Comparison of ENCODE assay signal across 7 cellular contexts in genomic region chr1:203557958-203558760, GRCh38.
A peak's percentile ranks its signal among the peaks of the same experiment; 100 is the strongest.
DNase-seq lines count a peak whose midpoint lies in the region; ATAC-seq and TF ChIP-seq lines count a peak whose summit lies in the region.

No MANE protein-coding gene starts in this region.

- no peak overlapping the region for H3K4me3 ChIP-seq in HUES6 (ENCODE audit: low read depth, low read length)
- H3K4me3 ChIP-seq in adipocyte (ENCODE audit: low read length), result peak overlapping the region; percentile 66
- H3K4me3 ChIP-seq in right atrium auricular region, result no peak overlapping the region

- H3K27ac ChIP-seq in HUES6 (ENCODE audit: low read depth, low read length) (no peak overlapping the region), right atrium auricular region (peak overlapping the region; percentile 84 to 94)

- H3K4me1 ChIP-seq in HUES6 (ENCODE audit: control insufficient read depth, insufficient read depth, low read length) (peaks cover 43% of the 10 kb centered on the region), adipocyte (ENCODE audit: control insufficient read depth, insufficient read depth, low read length) (peaks cover 54% of the 10 kb centered on the region), right atrium auricular region (peaks cover 0 to 62% of the 10 kb centered on the region in 2 donors)

- DNase-seq in adipocyte (ENCODE audit: low read depth), result peak; percentile 97
- peak; percentile 87 for DNase-seq in right atrium auricular region (ENCODE audit: low spot score)
- peak; percentile 78 for DNase-seq in superior temporal gyrus (ENCODE audit: extremely low spot score)
- DNase-seq in activated CD4-positive, CD25-positive, alpha-beta regulatory T cell treated with anti-CD3 and anti-CD28 coated beads, Interleukin-2, amount 50 U/mL, for 72 hours, result no peak

- H3K9ac ChIP-seq in HUES6 (ENCODE audit: low read length) (peak overlapping the region; percentile 4), adipocyte (ENCODE audit: low read length) (peak overlapping the region; percentile 88)

- no peak for TF ChIP-seq CTCF in right atrium auricular region (IDR thresholded peaks at IDR 0.05)

- no peaks in the 10 kb centered on the region for H3K27me3 ChIP-seq in HUES6 (ENCODE audit: control insufficient read depth, insufficient read depth, low read length)
- no peaks in the 10 kb centered on the region for H3K27me3 ChIP-seq in adipocyte (replicated peaks; ENCODE audit: control insufficient read depth, insufficient read depth, low read length)
- no peaks in the 10 kb centered on the region for H3K27me3 ChIP-seq in right atrium auricular region

- H3K36me3 ChIP-seq in HUES6 (ENCODE audit: control insufficient read depth, insufficient read depth, low read length) (no peaks in the 10 kb centered on the region), adipocyte (ENCODE audit: control insufficient read depth, insufficient read depth, low read length, severe bottlenecking) (no peaks in the 10 kb centered on the region), right atrium auricular region (no peaks in the 10 kb centered on the region)

- no peak for ATAC-seq in HG03039 (IDR thresholded peaks at IDR 0.05; ENCODE audit: unreplicated experiment)
- no peak for ATAC-seq in HG02884 (IDR thresholded peaks at IDR 0.05; ENCODE audit: unreplicated experiment)

- no peaks in the 10 kb centered on the region for H3K9me3 ChIP-seq in HUES6 (ENCODE audit: control insufficient read depth, insufficient read depth, low read depth, low read length)
- no peaks in the 10 kb centered on the region for H3K9me3 ChIP-seq in adipocyte (ENCODE audit: control insufficient read depth, low read length)
- H3K9me3 ChIP-seq in right atrium auricular region, result no peaks in the 10 kb centered on the region
